ENCODE assay signal across 9 cellular contexts in genomic region chr20:37903317-37904007, GRCh38. TPM values are rescaled to one million over a fixed set of nuclear protein-coding genes. Genes with fewer than 3 reads are reported as not detected.
DNase-seq lines count a peak whose midpoint lies in the region; ATAC-seq and TF ChIP-seq lines count a peak whose summit lies in the region.
"Had no signal": no experiment of that assay in that cellular context is flagged by ENCODE, and none has a peak within 500 bp of the region (broad histone marks: within the 10 kb centered on the region; RNA-seq: fewer than 3 reads in every experiment).

No MANE protein-coding gene starts in this region.

- peak overlapping the region; percentile 2 for H3K4ac ChIP-seq in neuronal stem cell (ENCODE audit: low read length)

- H3K4me3 Mint-ChIP-seq in CD8-positive, alpha-beta T cell: peak overlapping the region; percentile 74
- peak overlapping the region; percentile 68 to 73 for H3K4me3 Mint-ChIP-seq in effector memory CD8-positive, alpha-beta T cell

- peak overlapping the region; percentile 84 for H2AK5ac ChIP-seq in neuronal stem cell (ENCODE audit: low read depth, low read length)

- no peak overlapping the region for H3K9ac ChIP-seq in HUES6 (ENCODE audit: low read length)
- peak overlapping the region; percentile 79 for H3K9ac ChIP-seq in neuronal stem cell (ENCODE audit: low read depth, low read length, poor library complexity)

- no peaks in the 10 kb centered on the region for H3K36me3 ChIP-seq in CD8-positive, alpha-beta T cell (ENCODE audit: insufficient read depth, low read length)
- H3K36me3 ChIP-seq in HUES6 (ENCODE audit: control insufficient read depth, insufficient read depth, low read length): no peaks in the 10 kb centered on the region
- no peaks in the 10 kb centered on the region for H3K36me3 ChIP-seq in neuronal stem cell (replicated peaks in 1 of 2; ENCODE audit: control insufficient read depth in 2 of 2, insufficient read depth in 2 of 2, low read length in 2 of 2)

- H2BK12ac ChIP-seq in neuronal stem cell (ENCODE audit: low read length): peak overlapping the region; percentile 96

- peaks cover 13% of the 10 kb centered on the region for H3K4me1 Mint-ChIP-seq in CD8-positive, alpha-beta T cell (ENCODE audit: low read depth)
- H3K4me1 Mint-ChIP-seq in effector memory CD8-positive, alpha-beta T cell (ENCODE audit: low read depth in 2 of 2): peaks cover 9 to 12% of the 10 kb centered on the region in 2 donors

- peak overlapping the region; percentile 100 for H4K8ac ChIP-seq in neuronal stem cell (ENCODE audit: low read depth, low read length)

- H4K91ac ChIP-seq in neuronal stem cell (ENCODE audit: low read depth, low read length, poor library complexity): peak overlapping the region; percentile 56

- H3K79me1 ChIP-seq in neuronal stem cell (ENCODE audit: low read depth, low read length): no peaks in the 10 kb centered on the region

- peaks cover 14% of the 10 kb centered on the region for H3K27me3 ChIP-seq in CD8-positive, alpha-beta T cell (ENCODE audit: insufficient read depth, low read length)
- H3K27me3 ChIP-seq in HUES6 (ENCODE audit: control insufficient read depth, insufficient read depth, low read length): peaks cover 71% of the 10 kb centered on the region
- H3K27me3 ChIP-seq in neuronal stem cell (ENCODE audit: control insufficient read depth in 3 of 3, insufficient read depth in 3 of 3, low read depth in 1 of 3, low read length in 3 of 3): peaks cover 0 to 12% (median 0%) of the 10 kb centered on the region in 3 experiments

- no peak overlapping the region for H3K27ac Mint-ChIP-seq in CD8-positive, alpha-beta T cell
- H3K27ac Mint-ChIP-seq in effector memory CD8-positive, alpha-beta T cell: no peak overlapping the region

- no peak overlapping the region for H3K27ac ChIP-seq in CD8-positive, alpha-beta T cell (ENCODE audit: low read depth, low read length)
- H3K27ac ChIP-seq in HUES6 (ENCODE audit: low read depth, low read length): no peak overlapping the region
- no peak overlapping the region for H3K27ac ChIP-seq in neuronal stem cell (replicated peaks; ENCODE audit: low read length)
- H3K27ac ChIP-seq: epithelial cell of prostate had no signal

- no peak for ATAC-seq in CD8-positive, alpha-beta T cell
- ATAC-seq in effector memory CD8-positive, alpha-beta T cell (replicated peaks): no peak
- ATAC-seq in GM19328 (IDR thresholded peaks at IDR 0.05; ENCODE audit: unreplicated experiment): no peak
- no peak for ATAC-seq in HG03571 (IDR thresholded peaks at IDR 0.05; ENCODE audit: unreplicated experiment)
- no peak for ATAC-seq in activated CD4-positive, CD25-positive, alpha-beta regulatory T cell treated with anti-CD3 and anti-CD28 coated beads, Interleukin-2, amount 50 U/mL, for 24 hours

- POLR2A ChIA-PET in CD8-positive, alpha-beta T cell (lab: Charles Lee): no interaction called here

- peak overlapping the region; percentile 91 for H3K18ac ChIP-seq in neuronal stem cell (ENCODE audit: low read length)

- CTCF ChIA-PET in CD8-positive, alpha-beta T cell (lab: Charles Lee): no interaction called here

- no peak for TF ChIP-seq CTCF in CD8-positive, alpha-beta T cell (IDR thresholded peaks at IDR 0.05)

- peak overlapping the region; percentile 90 for H3K23ac ChIP-seq in neuronal stem cell (ENCODE audit: low read depth, low read length, poor library complexity)

- H3K4me3 ChIP-seq in CD8-positive, alpha-beta T cell (ENCODE audit: low read depth, low read length): no peak overlapping the region
- H3K4me3 ChIP-seq in HUES6 (ENCODE audit: low read depth, low read length): peak overlapping the region; percentile 59
- H3K4me3 ChIP-seq in neuronal stem cell (ENCODE audit: low read length in 2 of 2): peak overlapping the region; percentile 45 to 77

- no CpG with 5 or more reads among the region's 67 CpGs for WGBS in neuronal stem cell (ENCODE audit: extremely low coverage in 2 of 2, insufficient read length in 2 of 2, insufficient replicate concordance in 1 of 2), 2 donors

- no peaks in the 10 kb centered on the region for H3K4me1 ChIP-seq in CD8-positive, alpha-beta T cell (ENCODE audit: insufficient read depth, low read length)
- H3K4me1 ChIP-seq in HUES6 (ENCODE audit: control insufficient read depth, insufficient read depth, low read length) (peaks cover 31% of the 10 kb centered on the region), neuronal stem cell (ENCODE audit: control insufficient read depth in 2 of 2, insufficient read depth in 1 of 2, low read depth in 1 of 2, low read length in 2 of 2) (peaks cover 15 to 29% of the 10 kb centered on the region in 2 donors)

- no peaks in the 10 kb centered on the region for H3K36me3 Mint-ChIP-seq in CD8-positive, alpha-beta T cell
- no peaks in the 10 kb centered on the region for H3K36me3 Mint-ChIP-seq in effector memory CD8-positive, alpha-beta T cell (ENCODE audit: insufficient read depth)

- no peaks in the 10 kb centered on the region for H3K9me3 Mint-ChIP-seq in CD8-positive, alpha-beta T cell
- no peaks in the 10 kb centered on the region for H3K9me3 Mint-ChIP-seq in effector memory CD8-positive, alpha-beta T cell

- intact Hi-C loops in CD8-positive, alpha-beta T cell (cut with DNase I, micrococcal nuclease): loop anchor here in 1 of 2 experiments (2.0 kb wide), 1 partner anchor 89 kb away; no protein-coding TSS in a partner anchor

- H2BK120ac ChIP-seq in neuronal stem cell (ENCODE audit: low read depth, low read length): peak overlapping the region; percentile 35

- peak overlapping the region; percentile 82 for H3K4me2 ChIP-seq in neuronal stem cell (ENCODE audit: insufficient read depth, low read length, poor library complexity, severe bottlenecking)

- no peak for DNase-seq in CD8-positive, alpha-beta T cell
- no peak for DNase-seq in effector memory CD8-positive, alpha-beta T cell
- no peak for DNase-seq in neuronal stem cell (ENCODE audit: low spot score)
- no peak for DNase-seq in NCI-H2107 (lab: John Stamatoyannopoulos, UW)

- peaks cover 64% of the 10 kb centered on the region for H3K27me3 Mint-ChIP-seq in CD8-positive, alpha-beta T cell (ENCODE audit: low read depth)
- H3K27me3 Mint-ChIP-seq in effector memory CD8-positive, alpha-beta T cell: peaks cover 68 to 94% of the 10 kb centered on the region in 2 donors

- peak overlapping the region; percentile 85 for H3K14ac ChIP-seq in neuronal stem cell (ENCODE audit: low read length)

- H3K9me3 ChIP-seq in CD8-positive, alpha-beta T cell (ENCODE audit: low read length): no peaks in the 10 kb centered on the region
- H3K9me3 ChIP-seq in HUES6 (ENCODE audit: control insufficient read depth, insufficient read depth, low read depth, low read length) (no peaks in the 10 kb centered on the region), neuronal stem cell (replicated peaks in 1 of 2; ENCODE audit: control insufficient read depth in 2 of 2, insufficient read depth in 1 of 2, low read depth in 1 of 2, low read length in 2 of 2) (no peaks in the 10 kb centered on the region)

- peak overlapping the region; percentile 72 for H2BK15ac ChIP-seq in neuronal stem cell (ENCODE audit: low read length)

- peak overlapping the region; percentile 78 for H2BK5ac ChIP-seq in neuronal stem cell (ENCODE audit: low read length)

- peak overlapping the region; percentile 80 for H2AFZ ChIP-seq in neuronal stem cell (ENCODE audit: low read length)

RNA-seq across cellular contexts. Expression of gene VSTM2L, which starts 0.5 kb away (rescaled TPM):
- not detected for total RNA-seq in CD8-positive, alpha-beta T cell
- 9.1 TPM for polyA plus RNA-seq in neuronal stem cell (2013, experiment 1 of 2)
- polyA plus RNA-seq in neuronal stem cell (2013, experiment 2 of 2): 8.0 TPM
